ENCODE assay signal across 11 cellular contexts in genomic region chr10:99775850-99776249, GRCh38. TPM values are rescaled to one million over a fixed set of nuclear protein-coding genes. Genes with fewer than 3 reads are reported as not detected.
DNase-seq lines count a peak whose midpoint lies in the region; ATAC-seq, FAIRE-seq and TF ChIP-seq lines count a peak whose summit lies in the region.
"Had no signal": no experiment of that assay in that cellular context is flagged by ENCODE, and none has a peak within 500 bp of the region (broad histone marks: within the 10 kb centered on the region; RNA-seq: fewer than 3 reads in every experiment).

No MANE protein-coding gene starts in this region.

- no peak for ATAC-seq in GM21526 (IDR thresholded peaks at IDR 0.05; ENCODE audit: low FRiP score, unreplicated experiment)
- ATAC-seq in HG02970 (IDR thresholded peaks at IDR 0.05; ENCODE audit: low FRiP score, unreplicated experiment): no peak

- no peak overlapping the region for H3K9ac ChIP-seq in kidney (ENCODE audit: low read length in 2 of 2)

- TF ChIP-seq CTCF in kidney (IDR thresholded peaks at IDR 0.05; ENCODE audit: borderline replicate concordance, extremely low read depth, insufficient read depth): no peak

- intact Hi-C loops in kidney (cut with DNase I): no loop called here

- DNase-seq in A172 (ENCODE audit: low spot score) (peak; percentile 88), HT-29 (ENCODE audit: low spot score) (peak; percentile 56), amniotic stem cell (lab: John Stamatoyannopoulos, UW) (peak; percentile 58), kidney (no peak), GF-D8 (lab: John Stamatoyannopoulos, UW) (no peak)
- no peak for DNase-seq in stimulated activated CD4-positive, alpha-beta T cell treated with anti-CD3 and anti-CD28 coated beads, Interleukin-2, amount 100 ng/mL, for 48 hours
- DNase-seq: activated CD4-positive, alpha-beta T cell treated with anti-CD3 and anti-CD28 coated beads, Interleukin-2, amount 50 U/mL, for 4 hours; NCI-H446 treated with DMSO at 0.1 percent for 48 hours had no signal

- no peaks in the 10 kb centered on the region for H3K36me3 ChIP-seq in kidney (ENCODE audit: control insufficient read depth in 1 of 2, insufficient read depth in 2 of 2, low read length in 2 of 2)

- H3K9me3 ChIP-seq in kidney (ENCODE audit: control insufficient read depth in 1 of 2, low read length in 2 of 2): no peaks in the 10 kb centered on the region

- no peak overlapping the region for H3K4me3 ChIP-seq in kidney (ENCODE audit: low read length in 2 of 2)

- FAIRE-seq in kidney (lab: Jason Lieb, UNC): peak; percentile 88

- H3K4me1 ChIP-seq in kidney (ENCODE audit: control insufficient read depth in 1 of 2, insufficient read depth in 1 of 2, low read depth in 1 of 2, low read length in 2 of 2): peaks cover 0 to 6% of the 10 kb centered on the region in 2 donors

- no peak overlapping the region for H3K27ac ChIP-seq in kidney (ENCODE audit: low read depth in 2 of 2, low read length in 2 of 2)
- H3K27ac ChIP-seq: C4-2B had no signal

RNA-seq across cellular contexts. Expression of gene ABCC2, which starts 6.6 kb away (rescaled TPM):
- 0.69 and 1.8 TPM in 2 replicates for total RNA-seq in A172 (2014; rRNA removed; shearing (Covaris generic))
- total RNA-seq in HT-29 (2014; rRNA removed; shearing (Covaris generic)): 0.55 and 2.5 TPM in 2 replicates
- total RNA-seq in kidney: 2.3 TPM
- polyA plus RNA-seq in kidney (ENCODE audit: insufficient read depth, low read depth, low replicate concordance): 15.4 TPM

RNA-seq across cellular contexts. Expression of gene CUTC, which starts 43.8 kb away (rescaled TPM):
- 39.2 and 39.4 TPM in 2 replicates for total RNA-seq in A172 (2014; rRNA removed; shearing (Covaris generic))
- total RNA-seq in HT-29 (2014; rRNA removed; shearing (Covaris generic)): 7.1 and 8.1 TPM in 2 replicates
- 16.5 TPM for total RNA-seq in kidney
- polyA plus RNA-seq in kidney (ENCODE audit: insufficient read depth, low read depth, low replicate concordance): 19.1 TPM

RNA-seq across cellular contexts. Expression of gene COX15, which starts 43.9 kb away (rescaled TPM):
- total RNA-seq in A172 (2014; rRNA removed; shearing (Covaris generic)): 46.8 and 48.7 TPM in 2 replicates
- total RNA-seq in HT-29 (2014; rRNA removed; shearing (Covaris generic)): 18.2 and 20.1 TPM in 2 replicates
- 40.4 TPM for total RNA-seq in kidney
- 30.9 TPM for polyA plus RNA-seq in kidney (ENCODE audit: insufficient read depth, low read depth, low replicate concordance)

Comparison
In these comparisons a context has a peak if more than half of its experiments do, and no peak if none do; other contexts are left out.
1. DNase-seq: peak in A172 (single experiment), HT-29 (single experiment) and amniotic stem cell (single experiment); none in kidney (single experiment), stimulated activated CD4-positive, alpha-beta T cell treated with anti-CD3 and anti-CD28 coated beads, Interleukin-2, amount 100 ng/mL, for 48 hours (0 of 2) and GF-D8 (single experiment).